Comparison of ENCODE assay signal across 8 cellular contexts in the genomic region with DNA sequence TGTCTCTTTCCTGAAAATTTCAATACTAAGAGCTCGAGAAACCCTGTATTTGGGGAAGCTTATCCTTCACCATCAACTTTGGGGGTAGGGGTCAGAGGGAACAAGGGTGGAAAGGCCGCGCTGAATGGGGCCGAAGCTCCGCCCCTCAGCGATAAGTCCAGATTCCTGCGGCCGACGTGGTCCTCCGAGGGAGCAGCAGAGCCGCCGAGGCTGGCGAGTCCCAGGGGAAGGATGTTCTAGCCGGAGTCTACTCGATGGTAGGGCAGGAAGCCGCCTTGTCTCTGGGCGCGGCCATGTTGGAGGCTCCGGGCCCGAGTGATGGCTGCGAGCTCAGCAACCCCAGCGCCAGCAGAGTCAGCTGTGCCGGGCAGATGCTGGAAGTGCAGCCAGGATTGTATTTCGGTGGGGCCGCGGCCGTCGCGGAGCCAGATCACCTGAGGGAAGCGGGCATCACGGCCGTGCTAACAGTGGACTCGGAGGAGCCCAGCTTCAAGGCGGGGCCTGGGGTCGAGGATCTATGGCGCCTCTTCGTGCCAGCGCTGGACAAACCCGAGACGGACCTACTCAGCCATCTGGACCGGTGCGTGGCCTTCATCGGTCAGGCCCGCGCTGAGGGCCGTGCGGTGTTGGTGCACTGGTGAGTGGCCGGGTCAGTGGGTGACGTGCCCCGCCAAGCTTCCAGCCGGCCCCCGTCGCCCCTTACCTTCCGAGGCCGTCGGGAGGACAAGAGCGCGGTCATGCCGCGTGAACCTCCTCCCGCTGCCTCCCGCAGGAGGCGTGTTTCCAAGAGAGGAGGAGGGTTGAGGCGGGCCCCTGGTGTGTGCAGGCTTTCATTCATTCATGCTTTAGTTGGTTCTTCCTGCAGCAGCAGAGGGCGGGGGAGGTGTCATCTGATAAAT. TPM values are rescaled to one million over a fixed set of nuclear protein-coding genes. Genes with fewer than 3 reads are reported as not detected.
DNase-seq lines count a peak whose midpoint lies in the region; ATAC-seq, FAIRE-seq and TF ChIP-seq lines count a peak whose summit lies in the region.

A gene with protein sequence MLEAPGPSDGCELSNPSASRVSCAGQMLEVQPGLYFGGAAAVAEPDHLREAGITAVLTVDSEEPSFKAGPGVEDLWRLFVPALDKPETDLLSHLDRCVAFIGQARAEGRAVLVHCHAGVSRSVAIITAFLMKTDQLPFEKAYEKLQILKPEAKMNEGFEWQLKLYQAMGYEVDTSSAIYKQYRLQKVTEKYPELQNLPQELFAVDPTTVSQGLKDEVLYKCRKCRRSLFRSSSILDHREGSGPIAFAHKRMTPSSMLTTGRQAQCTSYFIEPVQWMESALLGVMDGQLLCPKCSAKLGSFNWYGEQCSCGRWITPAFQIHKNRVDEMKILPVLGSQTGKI (plus strand): TSS at position 278 of the 899 bp plus-strand sequence. CDS start 16 bp downstream, at position 294.

- TF ChIP-seq EP300 in HepG2 (IDR thresholded peaks at IDR 0.05; ENCODE audit: low read depth in 2 of 2, low read length in 2 of 2): no peak
- 0 out of 2 replicates have a peak, but pooled peaks have one; percentile 33 for TF ChIP-seq EP300 in HepG2 (CRISPR knock-in tag; IDR thresholded peaks at IDR 0.05; ENCODE audit: borderline replicate concordance)

- H3K27ac Mint-ChIP-seq in CD14-positive monocyte: peak within 1 kb of the TSS; percentile 86 to 98 (median 94)

- no peak for TF ChIP-seq CTCF in CD14-positive monocyte (IDR thresholded peaks at IDR 0.05)
- peak; percentile 79 for TF ChIP-seq CTCF in HepG2 (CRISPR knock-in tag; IDR thresholded peaks at IDR 0.05)

- intact Hi-C loops in CD14-positive monocyte (cut with micrococcal nuclease): no loop called here
- intact Hi-C loops in HepG2 (cut with micrococcal nuclease; ENCODE audit: unreplicated experiment): loop anchor here (10.0 kb wide), 1 partner anchor 185 kb away; no protein-coding TSS in a partner anchor

- peak within 1 kb of the TSS; percentile 79 for H3K4me2 ChIP-seq in HepG2 (ENCODE audit: low read depth, low read length)

- peaks cover 38% of the 10 kb centered on the region for H3K4me1 ChIP-seq in HepG2 (ENCODE audit: insufficient read depth, low read length)

- no peaks in the 10 kb centered on the region; a peak in 2 of 5 replicates for H3K27me3 ChIP-seq in HepG2 (ENCODE audit: control insufficient read depth in 1 of 2, insufficient read depth in 2 of 2, low read length in 2 of 2)

- H3K27ac ChIP-seq in HepG2 (ENCODE audit: extremely low read length, insufficient read depth, low read length): peak within 1 kb of the TSS; percentile 95

- ATAC-seq in GM19328 (IDR thresholded peaks at IDR 0.05; ENCODE audit: unreplicated experiment): peak; percentile 92
- ATAC-seq in HG03520 (IDR thresholded peaks at IDR 0.05; ENCODE audit: unreplicated experiment): peak; percentile 95
- ATAC-seq in HepG2: peak; percentile 99

- 2% methylated on average over 28 of the region's 65 CpGs for WGBS in HepG2 (ENCODE audit: low lambda C conversion rate)

- peaks cover 7 to 25% of the 10 kb centered on the region in 2 experiments; a peak in 4 of 5 replicates for H3K36me3 ChIP-seq in HepG2 (replicated peaks in 1 of 2; ENCODE audit: control insufficient read depth in 1 of 2, insufficient read depth in 2 of 2, low read length in 2 of 2)

- POLR2A ChIA-PET in HepG2 (lab: Yijun Ruan, JAX): interaction anchor here (0.6 to 2.1 kb wide), 6 partner anchors 9 to 217 kb away, joined by 3 to 15 read pairs (median 4); a partner anchor contains a TSS

- peaks cover 11% of the 10 kb centered on the region for H4K20me1 ChIP-seq in HepG2 (ENCODE audit: insufficient read depth, low read length)

- H3K4me1 Mint-ChIP-seq in CD14-positive monocyte: peaks cover 21% of the 10 kb centered on the region

- peaks cover 25 to 35% of the 10 kb centered on the region in 2 donors for H3K36me3 Mint-ChIP-seq in CD14-positive monocyte

- CTCF ChIA-PET in HepG2 (lab: Yijun Ruan, JAX; ENCODE audit: low intra/inter-chr PET ratio, low total read pairs): no interaction called here

- DNase-seq in CD14-positive monocyte (ENCODE audit: low spot score) (peak; percentile 88), NCI-H748 (lab: John Stamatoyannopoulos, UW; ENCODE audit: unreplicated experiment) (peak; percentile 97), dermis blood vessel endothelial cell (peak; percentile 98), HepG2 (ENCODE audit: low spot score) (peak; percentile 90)
- peak; percentile 77 to 80 for DNase-seq in activated CD4-positive, alpha-beta T cell treated with anti-CD3 and anti-CD28 coated beads, Interleukin-2, amount 50 U/mL, for 4 hours
- DNase-seq in stimulated activated CD4-positive, alpha-beta T cell treated with anti-CD3 and anti-CD28 coated beads, Interleukin-4, amount 100 ng/mL, for 1 hour: peak; percentile 83

- TF ChIP-seq POLR2A in HepG2 (IDR thresholded peaks at IDR 0.05; ENCODE audit: insufficient read depth in 1 of 2, low read depth in 2 of 2, low read length in 2 of 2): peak; percentile 84 to 90

- H2AFZ ChIP-seq in HepG2 (ENCODE audit: low read length): peak within 1 kb of the TSS; percentile 16

- TSS peak; percentile 87 for BruUV-seq in HepG2 (replicated peaks; lab: Mats Ljungman, UMichigan)

- H3K9ac ChIP-seq in HepG2 (ENCODE audit: insufficient read depth, low read depth, low read length): peak within 1 kb of the TSS; percentile 95

- H3K9me3 ChIP-seq in HepG2 (ENCODE audit: low read length): no peaks in the 10 kb centered on the region

- H3K27me3 Mint-ChIP-seq in CD14-positive monocyte (ENCODE audit: low read depth in 3 of 3): peaks cover 12 to 23% (median 15%) of the 10 kb centered on the region in 3 donors

- peak within 1 kb of the TSS; percentile 99 to 100 for H3K4me3 Mint-ChIP-seq in CD14-positive monocyte

- H3K9me3 Mint-ChIP-seq in CD14-positive monocyte: peaks cover 0 to 5% (median 2%) of the 10 kb centered on the region in 7 donors

- FAIRE-seq in HepG2 (lab: Jason Lieb, UNC): peak; percentile 92

- H3K4me3 ChIP-seq in HepG2 (replicated peaks in 1 of 3; ENCODE audit: insufficient read depth in 1 of 3, low read depth in 2 of 3, low read length in 3 of 3): peak within 1 kb of the TSS; percentile 92 to 97 (median 95)

- in situ Hi-C loops in HepG2 (cut with HindIII; ENCODE audit: extremely low pct_ligation_motif_present, low pct_unique_long_range_greater_than_20kb): loop anchor here (10.0 kb wide), 1 partner anchor 105 kb away; no protein-coding TSS in a partner anchor

- H3K79me2 ChIP-seq in HepG2 (ENCODE audit: insufficient read depth, low read length): peaks cover 21% of the 10 kb centered on the region

- peak; percentile 18; the same call in 1 of the 2 replicates for TF ChIP-seq RAD21 in HepG2 (CRISPR knock-in tag; IDR thresholded peaks at IDR 0.05)

TF ChIP-seq in HepG2, 621 proteins besides CTCF, POLR2A, EP300 and RAD21 (continues in another document):
- TF ChIP-seq ZNF446 (CRISPR knock-in tag; IDR thresholded peaks at IDR 0.05) (no peak; the same call in 1 of the 2 replicates), GTF3A (CRISPR knock-in tag; conservative IDR thresholded peaks at IDR 0.05) (peak; percentile 90), ZSCAN9 (CRISPR knock-in tag; IDR thresholded peaks at IDR 0.05; ENCODE audit: borderline replicate concordance) (no peak)
- TF ChIP-seq, protein P1, sequence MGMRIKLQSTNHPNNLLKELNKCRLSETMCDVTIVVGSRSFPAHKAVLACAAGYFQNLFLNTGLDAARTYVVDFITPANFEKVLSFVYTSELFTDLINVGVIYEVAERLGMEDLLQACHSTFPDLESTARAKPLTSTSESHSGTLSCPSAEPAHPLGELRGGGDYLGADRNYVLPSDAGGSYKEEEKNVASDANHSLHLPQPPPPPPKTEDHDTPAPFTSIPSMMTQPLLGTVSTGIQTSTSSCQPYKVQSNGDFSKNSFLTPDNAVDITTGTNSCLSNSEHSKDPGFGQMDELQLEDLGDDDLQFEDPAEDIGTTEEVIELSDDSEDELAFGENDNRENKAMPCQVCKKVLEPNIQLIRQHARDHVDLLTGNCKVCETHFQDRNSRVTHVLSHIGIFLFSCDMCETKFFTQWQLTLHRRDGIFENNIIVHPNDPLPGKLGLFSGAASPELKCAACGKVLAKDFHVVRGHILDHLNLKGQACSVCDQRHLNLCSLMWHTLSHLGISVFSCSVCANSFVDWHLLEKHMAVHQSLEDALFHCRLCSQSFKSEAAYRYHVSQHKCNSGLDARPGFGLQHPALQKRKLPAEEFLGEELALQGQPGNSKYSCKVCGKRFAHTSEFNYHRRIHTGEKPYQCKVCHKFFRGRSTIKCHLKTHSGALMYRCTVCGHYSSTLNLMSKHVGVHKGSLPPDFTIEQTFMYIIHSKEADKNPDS (CRISPR knock-in tag; IDR thresholded peaks at IDR 0.05): no peak
- TF ChIP-seq, protein P2, sequence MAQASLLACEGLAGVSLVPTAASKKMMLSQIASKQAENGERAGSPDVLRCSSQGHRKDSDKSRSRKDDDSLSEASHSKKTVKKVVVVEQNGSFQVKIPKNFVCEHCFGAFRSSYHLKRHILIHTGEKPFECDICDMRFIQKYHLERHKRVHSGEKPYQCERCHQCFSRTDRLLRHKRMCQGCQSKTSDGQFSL (CRISPR knock-in tag; IDR thresholded peaks at IDR 0.05): no peak

RNA-seq across cellular contexts. Expression of the gene that starts here (rescaled TPM):
- polyA plus RNA-seq in CD14-positive monocyte: 10 to 100 TPM; 30.5 to 32.0 TPM
- 25.4 and 41.0 TPM in 2 replicates for total RNA-seq in dermis blood vessel endothelial cell
- 36.7 and 38.9 TPM in 2 replicates for total RNA-seq in HepG2 (2016; rRNA removed; fragmentation: Illumina TruSeq; extraction: Trizol)
- 14.3 and 14.5 TPM in 2 replicates for total RNA-seq in HepG2 (2016; cell fraction: cytosol; rRNA removed; fragmentation: Illumina TruSeq; extraction: Trizol; ENCODE audit: low read depth)
- total RNA-seq in HepG2 (2016; cell fraction: insoluble cytoplasmic fraction; rRNA removed; fragmentation: Illumina TruSeq; extraction: Trizol): 35.6 and 46.0 TPM in 2 replicates
- 26.7 and 28.3 TPM in 2 replicates for total RNA-seq in HepG2 (2016; cell fraction: membrane; rRNA removed; fragmentation: Illumina TruSeq; extraction: Trizol)
- 21.1 and 25.5 TPM in 2 replicates for total RNA-seq in HepG2 (2016; cell fraction: nucleus; rRNA removed; fragmentation: Illumina TruSeq; extraction: Trizol)
- 33.8 and 37.1 TPM in 2 replicates for polyA plus RNA-seq in HepG2 (2011; rRNA removed)
- polyA plus RNA-seq in HepG2 (2011; cell fraction: cytosol; rRNA removed): 24.9 and 28.8 TPM in 2 replicates
- polyA plus RNA-seq in HepG2 (2011; cell fraction: nucleus; rRNA removed): 31.1 and 32.0 TPM in 2 replicates
- 27.3 and 33.7 TPM in 2 replicates for polyA plus RNA-seq in HepG2 (2012)
- polyA plus RNA-seq in HepG2 (2016; cell fraction: cytosol; fragmentation: Illumina TruSeq; extraction: Trizol; ENCODE audit: low read depth): 15.2 and 18.8 TPM in 2 replicates
- 43.1 and 44.3 TPM in 2 replicates for polyA plus RNA-seq in HepG2 (2016; cell fraction: insoluble cytoplasmic fraction; fragmentation: Illumina TruSeq; extraction: Trizol; ENCODE audit: low read depth)
- 25.1 and 26.7 TPM in 2 replicates for polyA plus RNA-seq in HepG2 (2016; cell fraction: membrane; fragmentation: Illumina TruSeq; extraction: Trizol; ENCODE audit: low read depth)
- 36.8 and 39.4 TPM in 2 replicates for polyA plus RNA-seq in HepG2 (2016; cell fraction: nucleus; fragmentation: Illumina TruSeq; extraction: Trizol; ENCODE audit: insufficient read depth, low read depth)
- polyA minus RNA-seq in HepG2 (2011; rRNA and poly(A)+ RNA removed; ENCODE audit: low replicate concordance): 15.3 and 23.4 TPM in 2 replicates
- polyA minus RNA-seq in HepG2 (2011; cell fraction: cytosol; rRNA and poly(A)+ RNA removed): 9.5 and 11.6 TPM in 2 replicates
- polyA minus RNA-seq in HepG2 (2011; cell fraction: nucleus; rRNA and poly(A)+ RNA removed): 16.8 and 16.9 TPM in 2 replicates

Comparison
In these comparisons a context has a peak if more than half of its experiments do, and no peak if none do; other contexts are left out.
1. Peak in every context shown above with its lines: DNase-seq, ATAC-seq, H3K4me3 ChIP-seq and H3K27ac ChIP-seq.